In the genomic region with DNA sequence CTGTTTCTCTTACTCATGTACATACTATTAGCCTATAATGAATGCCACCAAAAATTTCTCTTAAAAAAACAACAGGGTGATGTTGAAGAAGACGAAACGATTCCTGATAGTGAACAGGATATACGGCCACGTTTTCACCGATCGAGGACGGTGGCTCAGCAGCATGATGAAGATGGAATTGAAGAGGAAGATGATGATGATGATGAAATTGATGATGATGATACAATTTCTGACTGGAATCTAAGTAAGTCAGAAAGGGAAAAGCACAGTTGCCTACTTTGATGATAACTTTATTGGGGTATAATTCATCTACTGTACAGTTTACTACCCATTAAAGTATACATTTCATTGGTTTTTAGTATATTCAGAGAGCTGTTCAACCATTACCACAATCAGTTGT, we compare ENCODE assay signal across 28 cellular contexts.
"Had no signal": no experiment of that assay in that cellular context is flagged by ENCODE, and none has a peak within 500 bp of the region (broad histone marks: within the 10 kb centered on the region; RNA-seq: fewer than 3 reads in every experiment).

No MANE protein-coding gene starts in this region.

- H3K27me3 ChIP-seq: colonic mucosa, dorsolateral prefrontal cortex, esophagus muscularis mucosa, esophagus squamous epithelium, foreskin keratinocyte, gastrocnemius medialis, gastroesophageal sphincter, heart left ventricle, heart right ventricle, hepatocyte had no signal

- DNase-seq: colonic mucosa; cortex of kidney; dermis blood vessel endothelial cell; dorsolateral prefrontal cortex; effector CD4-positive, alpha-beta T cell; effector memory CD4-positive, alpha-beta T cell; effector memory CD8-positive, alpha-beta T cell; endodermal cell; erythroblast; esophagus squamous epithelium; foreskin fibroblast; foreskin keratinocyte; foreskin melanocyte; gastrocnemius medialis; glutamatergic neuron; head of caudate nucleus; heart left ventricle; heart right ventricle had no signal

- H3K4me2 ChIP-seq: hepatocyte had no signal

- H3K9me3 ChIP-seq: colonic mucosa, esophagus muscularis mucosa, esophagus squamous epithelium, gastrocnemius medialis, gastroesophageal sphincter, heart left ventricle, heart right ventricle had no signal

- H3K4me1 ChIP-seq: colonic mucosa, esophagus squamous epithelium, foreskin keratinocyte, gastrocnemius medialis had no signal

- FAIRE-seq: colon, endometrium, endothelial cell of umbilical vein, frontal cortex had no signal

- H3K27ac ChIP-seq: colonic mucosa, coronary artery, dorsolateral prefrontal cortex, epithelial cell of prostate, esophagus muscularis mucosa, esophagus squamous epithelium, foreskin keratinocyte, gastrocnemius medialis, gastroesophageal sphincter, heart left ventricle, heart right ventricle, hepatocyte had no signal

- H3K4me3 ChIP-seq: colonic mucosa, coronary artery, dorsolateral prefrontal cortex, esophagus muscularis mucosa, esophagus squamous epithelium, gastrocnemius medialis, gastroesophageal sphincter, heart left ventricle, heart right ventricle, hepatocyte had no signal

- ATAC-seq: effector memory CD8-positive, alpha-beta T cell; esophagus mucosa; foreskin keratinocyte; gastrocnemius medialis; gastroesophageal sphincter; heart left ventricle; heart right ventricle had no signal

- H2AFZ ChIP-seq: hepatocyte had no signal
